ENCODE assay signal across 26 cellular contexts in the genomic region with DNA sequence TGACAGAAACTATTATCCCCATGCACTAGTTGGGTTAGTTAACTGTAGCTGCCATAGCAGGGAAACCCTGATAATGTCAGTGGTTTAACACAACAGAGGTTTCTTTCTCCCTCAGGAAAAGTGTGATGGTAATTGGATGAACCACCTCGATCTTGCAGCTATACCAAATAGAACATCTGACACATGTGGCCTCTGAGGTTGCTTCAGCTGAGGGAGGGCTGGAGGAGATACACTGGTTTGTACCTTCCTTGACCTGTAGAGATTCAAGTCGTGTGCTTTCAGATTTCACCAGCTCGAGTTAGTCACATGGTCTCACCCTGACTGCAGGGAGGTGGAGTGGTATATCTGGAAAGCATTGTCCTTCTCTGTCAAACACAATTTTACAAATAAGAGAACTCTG.
"Had no signal": no experiment of that assay in that cellular context is flagged by ENCODE, and none has a peak within 500 bp of the region (broad histone marks: within the 10 kb centered on the region; RNA-seq: fewer than 3 reads in every experiment).

No MANE protein-coding gene starts in this region.

- H3K27me3 ChIP-seq: cardiac muscle cell had no signal

- FAIRE-seq: astrocyte, TTC549 had no signal

- H3K27ac ChIP-seq: cardiac muscle cell, PC-9, VCaP had no signal

- H3K27ac Mint-ChIP-seq: activated CD4-positive, alpha-beta memory T cell treated with anti-CD3 and anti-CD28 coated beads for 36 hours; activated CD4-positive, alpha-beta T cell treated with anti-CD3 and anti-CD28 coated beads, Interleukin-2, amount 10 ng/mL, durations not matched to agents 7 days and 5 days; activated T-cell treated with anti-CD3 and anti-CD28 coated beads, Interleukin-2, amount 50 U/mL, for 72 hours; IgD-negative memory B cell; T-cell had no signal

- H3K36me3 ChIP-seq: cardiac muscle cell had no signal

- H3K9me3 Mint-ChIP-seq: activated CD4-positive, alpha-beta memory T cell treated with anti-CD3 and anti-CD28 coated beads for 36 hours; activated CD4-positive, alpha-beta T cell treated with anti-CD3 and anti-CD28 coated beads, Interleukin-2, amount 10 ng/mL, durations not matched to agents 7 days and 5 days; IgD-negative memory B cell; T-cell had no signal

- DNase-seq: activated CD4-positive, alpha-beta memory T cell treated with anti-CD3 and anti-CD28 coated beads for 36 hours; activated CD4-positive, alpha-beta T cell treated with anti-CD3 and anti-CD28 coated beads, Interleukin-2, amount 10 ng/mL, durations not matched to agents 7 days and 5 days; activated CD4-positive, CD25-positive, alpha-beta regulatory T cell; activated naive CD4-positive, alpha-beta T cell treated with anti-CD3 and anti-CD28 coated beads, Interleukin-2, amount 50 U/mL, for 16 hours; activated T-cell treated with anti-CD3 and anti-CD28 coated beads for 4 hours; activated T-cell treated with anti-CD3 and anti-CD28 coated beads, Interleukin-2, amount 50 U/mL, for 72 hours; amniotic stem cell; Karpas-422; NCI-H1105 treated with DMSO at 0.1 percent for 48 hours; NCI-H146; NCI-H187 treated with DMSO at 0.1 percent for 48 hours; NCI-H2081 treated with DMSO at 0.1 percent for 48 hours; NCI-H2227 treated with DMSO at 0.1 percent for 48 hours; NCI-H446 treated with DMSO at 0.1 percent for 48 hours; NCI-H524 treated with DMSO at 0.1 percent for 48 hours; NCI-H748 treated with DMSO at 0.1 percent for 48 hours; PC-9; SHP77 treated with DMSO at 0.1 percent for 48 hours; T-cell; T1000 had no signal

- H2AFZ ChIP-seq: PC-9 had no signal

- ATAC-seq: activated T-cell treated with anti-CD3 and anti-CD28 coated beads, Interleukin-2, amount 50 U/mL, for 72 hours; T-cell had no signal

- H3K4me2 ChIP-seq: PC-9 had no signal

- H3K4me3 ChIP-seq: cardiac muscle cell, PC-9 had no signal

- H3K36me3 Mint-ChIP-seq: activated CD4-positive, alpha-beta memory T cell treated with anti-CD3 and anti-CD28 coated beads for 36 hours; brain; IgD-negative memory B cell; T-cell had no signal

- H3K4me1 Mint-ChIP-seq: activated CD4-positive, alpha-beta T cell treated with anti-CD3 and anti-CD28 coated beads, Interleukin-2, amount 10 ng/mL, durations not matched to agents 7 days and 5 days had no signal

- H3K4me3 Mint-ChIP-seq: activated CD4-positive, alpha-beta memory T cell treated with anti-CD3 and anti-CD28 coated beads for 36 hours; activated CD4-positive, alpha-beta T cell treated with anti-CD3 and anti-CD28 coated beads, Interleukin-2, amount 10 ng/mL, durations not matched to agents 7 days and 5 days; activated T-cell treated with anti-CD3 and anti-CD28 coated beads, Interleukin-2, amount 50 U/mL, for 72 hours; brain; IgD-negative memory B cell; T-cell had no signal
